ENCODE assay signal across 12 cellular contexts in the genomic region with DNA sequence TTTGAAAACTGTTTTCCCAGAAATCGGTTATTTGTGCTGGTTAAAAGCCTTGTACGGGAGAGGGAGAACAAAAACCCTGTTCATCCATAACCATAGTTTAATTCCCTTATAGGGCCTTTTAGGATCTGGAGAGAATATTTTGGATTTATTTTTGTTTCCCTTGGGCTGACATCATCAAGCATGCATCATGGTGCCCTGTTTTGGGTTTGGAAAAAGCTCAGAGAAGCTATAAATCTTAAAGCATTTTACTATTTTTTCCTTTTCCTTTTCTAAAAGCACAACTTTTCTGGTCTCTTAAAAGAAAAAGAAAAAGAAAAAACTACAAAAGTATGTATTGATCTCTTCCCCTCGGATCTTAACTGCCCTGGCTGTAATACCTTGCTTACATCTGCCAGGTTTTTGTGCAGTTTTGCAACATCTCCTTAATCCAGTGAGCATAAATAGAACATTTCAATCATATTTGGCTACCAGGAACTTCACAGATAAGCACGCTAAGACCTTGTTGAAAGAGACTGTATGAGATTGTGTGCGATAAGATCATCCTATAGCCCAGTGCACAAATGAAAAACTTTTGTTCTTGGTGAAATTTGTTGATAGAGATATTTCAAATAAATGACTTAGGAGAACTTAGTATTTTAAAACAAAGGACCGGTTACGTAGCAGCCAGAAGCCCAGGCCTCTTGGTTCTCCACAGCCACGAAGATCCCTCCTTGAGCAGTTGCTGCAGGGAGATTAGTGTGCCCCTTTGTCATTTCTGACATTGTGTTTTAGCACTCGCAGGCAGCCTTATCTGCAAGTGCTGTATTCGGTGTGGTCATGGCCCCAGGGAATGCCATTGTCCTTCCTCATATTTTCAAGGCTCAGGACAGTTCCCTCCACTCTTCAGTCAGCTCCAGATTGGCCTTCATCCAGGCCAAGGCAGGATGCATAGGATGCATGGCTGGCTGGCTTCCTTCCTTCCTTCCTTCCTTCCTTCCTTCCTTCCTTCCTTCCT.
DNase-seq lines count a peak whose midpoint lies in the region; ATAC-seq and TF ChIP-seq lines count a peak whose summit lies in the region.
"Had no signal": no experiment of that assay in that cellular context is flagged by ENCODE, and none has a peak within 500 bp of the region (broad histone marks: within the 10 kb centered on the region; RNA-seq: fewer than 3 reads in every experiment).

No MANE protein-coding gene starts in this region.

- peak overlapping the region; percentile 22 to 61 (median 42) for H3K27ac ChIP-seq in body of pancreas

- CTCF ChIA-PET in activated CD4-positive, alpha-beta T cell treated with anti-CD3 and anti-CD28 coated beads for 36 hours (lab: Charles Lee) = no interaction called here
- CTCF ChIA-PET in activated CD4-positive, alpha-beta memory T cell treated with anti-CD3 and anti-CD28 coated beads, Interleukin-2, amount 10 ng/mL, durations not matched to agents 7 days and 5 days (lab: Charles Lee) = interaction anchor here (0.9 to 2.3 kb wide), 3 partner anchors 15 to 116 kb away, joined by 3 to 6 read pairs (median 5); no protein-coding TSS in a partner anchor

- intact Hi-C loops in body of pancreas (cut with DNase I) = no loop called here
- intact Hi-C loops in activated CD4-positive, alpha-beta T cell treated with anti-CD3 and anti-CD28 coated beads for 36 hours (cut with DNase I, micrococcal nuclease) = no loop called here

- no peak overlapping the region for H3K4me3 ChIP-seq in body of pancreas
- no peak overlapping the region for H3K4me3 ChIP-seq in skeletal muscle satellite cell (ENCODE audit: low read length)
- H3K4me3 ChIP-seq: GM12878 had no signal

- H3K9me3 Mint-ChIP-seq in activated CD4-positive, alpha-beta T cell treated with anti-CD3 and anti-CD28 coated beads for 36 hours (ENCODE audit: low read depth) = no peaks in the 10 kb centered on the region
- H3K9me3 Mint-ChIP-seq in activated CD4-positive, alpha-beta memory T cell treated with anti-CD3 and anti-CD28 coated beads, Interleukin-2, amount 10 ng/mL, durations not matched to agents 7 days and 5 days = no peaks in the 10 kb centered on the region
- H3K9me3 Mint-ChIP-seq: activated T-helper 2 cell treated with anti-CD3 and anti-CD28 coated beads, Interferon-gamma antibody, Interleukin-2, Interleukin-4, amounts not matched to agents 10 μg/mL and 5 μg/mL and 100 μg/mL, durations not matched to agents 14 hours and 24 hours and 36 hours had no signal

- H3K4me1 Mint-ChIP-seq in activated CD4-positive, alpha-beta T cell treated with anti-CD3 and anti-CD28 coated beads for 36 hours = peaks cover 21% of the 10 kb centered on the region
- peaks cover 30% of the 10 kb centered on the region for H3K4me1 Mint-ChIP-seq in activated CD4-positive, alpha-beta memory T cell treated with anti-CD3 and anti-CD28 coated beads, Interleukin-2, amount 10 ng/mL, durations not matched to agents 7 days and 5 days

- H3K9ac ChIP-seq in skeletal muscle satellite cell (ENCODE audit: low read depth, low read length) = peak overlapping the region; percentile 63

- H3K36me3 Mint-ChIP-seq in activated CD4-positive, alpha-beta T cell treated with anti-CD3 and anti-CD28 coated beads for 36 hours (ENCODE audit: low read depth) = no peaks in the 10 kb centered on the region
- no peaks in the 10 kb centered on the region for H3K36me3 Mint-ChIP-seq in activated CD4-positive, alpha-beta memory T cell treated with anti-CD3 and anti-CD28 coated beads, Interleukin-2, amount 10 ng/mL, durations not matched to agents 7 days and 5 days (ENCODE audit: low read depth)

- no peaks in the 10 kb centered on the region for H3K27me3 Mint-ChIP-seq in activated CD4-positive, alpha-beta T cell treated with anti-CD3 and anti-CD28 coated beads for 36 hours
- peaks cover 13% of the 10 kb centered on the region for H3K27me3 Mint-ChIP-seq in activated CD4-positive, alpha-beta memory T cell treated with anti-CD3 and anti-CD28 coated beads, Interleukin-2, amount 10 ng/mL, durations not matched to agents 7 days and 5 days

- DNase-seq in ELF-1 (ENCODE audit: low read depth, low spot score) = peak; percentile 58
- peak in 1 of 4 donors; percentile 40 for DNase-seq in body of pancreas
- peak; percentile 67 for DNase-seq in islet precursor cell
- no peak for DNase-seq in activated CD4-positive, alpha-beta T cell treated with anti-CD3 and anti-CD28 coated beads for 36 hours
- DNase-seq in SK-N-DZ (ENCODE audit: low spot score) = no peak
- no peak for DNase-seq in activated CD4-positive, alpha-beta memory T cell treated with anti-CD3 and anti-CD28 coated beads, Interleukin-2, amount 10 ng/mL, durations not matched to agents 7 days and 5 days
- DNase-seq in amygdala (lab: John Stamatoyannopoulos, UW) = no peak
- DNase-seq: C1 segment of cervical spinal cord; effector memory CD4-positive, alpha-beta T cell had no signal

- POLR2A ChIA-PET in activated CD4-positive, alpha-beta T cell treated with anti-CD3 and anti-CD28 coated beads for 36 hours (lab: Charles Lee) = no interaction called here
- POLR2A ChIA-PET in activated CD4-positive, alpha-beta memory T cell treated with anti-CD3 and anti-CD28 coated beads, Interleukin-2, amount 10 ng/mL, durations not matched to agents 7 days and 5 days (lab: Charles Lee) = no interaction called here

- WGBS in body of pancreas, 2 donors = 52 to 63% methylated on average over 10 of the region's 10 CpGs

- H3K9me3 ChIP-seq in body of pancreas (no peaks in the 10 kb centered on the region), skeletal muscle satellite cell (replicated peaks; ENCODE audit: low read length) (no peaks in the 10 kb centered on the region)

- no peak for ATAC-seq in body of pancreas
- ATAC-seq in activated CD4-positive, alpha-beta T cell treated with anti-CD3 and anti-CD28 coated beads for 36 hours = no peak
- ATAC-seq: GM12878 had no signal

- no peaks in the 10 kb centered on the region for H3K27me3 ChIP-seq in body of pancreas
- H3K27me3 ChIP-seq in skeletal muscle satellite cell (ENCODE audit: control insufficient read depth, insufficient read depth, low read length) = no peaks in the 10 kb centered on the region

- peaks cover 93% of the 10 kb centered on the region for H3K4me1 ChIP-seq in body of pancreas
- peaks cover 82% of the 10 kb centered on the region for H3K4me1 ChIP-seq in skeletal muscle satellite cell (ENCODE audit: control insufficient read depth, insufficient read depth, low read length)

- no peak for TF ChIP-seq POLR2A in body of pancreas (IDR thresholded peaks at IDR 0.05)

- H3K4me2 ChIP-seq in skeletal muscle satellite cell (ENCODE audit: low read length) = peak overlapping the region; percentile 3

- no peak overlapping the region for H3K4me3 Mint-ChIP-seq in activated CD4-positive, alpha-beta T cell treated with anti-CD3 and anti-CD28 coated beads for 36 hours
- no peak overlapping the region for H3K4me3 Mint-ChIP-seq in activated CD4-positive, alpha-beta memory T cell treated with anti-CD3 and anti-CD28 coated beads, Interleukin-2, amount 10 ng/mL, durations not matched to agents 7 days and 5 days

- H3K36me3 ChIP-seq in body of pancreas (replicated peaks in 1 of 2; ENCODE audit: insufficient read depth in 1 of 2, low read depth in 2 of 2) (no peaks in the 10 kb centered on the region), skeletal muscle satellite cell (ENCODE audit: insufficient read depth, low read length) (peaks cover 11% of the 10 kb centered on the region)

- TF ChIP-seq CTCF in body of pancreas (IDR thresholded peaks at IDR 0.05) = no peak

- H3K27ac Mint-ChIP-seq in activated CD4-positive, alpha-beta T cell treated with anti-CD3 and anti-CD28 coated beads for 36 hours = no peak overlapping the region
- H3K27ac Mint-ChIP-seq in activated CD4-positive, alpha-beta memory T cell treated with anti-CD3 and anti-CD28 coated beads, Interleukin-2, amount 10 ng/mL, durations not matched to agents 7 days and 5 days = no peak overlapping the region
- H3K27ac Mint-ChIP-seq: activated T-helper 2 cell treated with anti-CD3 and anti-CD28 coated beads, Interferon-gamma antibody, Interleukin-2, Interleukin-4, amounts not matched to agents 10 μg/mL and 5 μg/mL and 100 μg/mL, durations not matched to agents 14 hours and 24 hours and 36 hours had no signal

Comparison
In these comparisons a context has a peak if more than half of its experiments do, and no peak if none do; other contexts are left out.
1. DNase-seq: peak in ELF-1 (single experiment) and islet precursor cell (single experiment); none in activated CD4-positive, alpha-beta T cell treated with anti-CD3 and anti-CD28 coated beads for 36 hours (single experiment), SK-N-DZ (single experiment), activated CD4-positive, alpha-beta memory T cell treated with anti-CD3 and anti-CD28 coated beads, Interleukin-2, amount 10 ng/mL, durations not matched to agents 7 days and 5 days (single experiment) and amygdala (0 of 56).